ENCODE assay signal across 14 cellular contexts in genomic region chr2:222572264-222572721, GRCh38.
DNase-seq lines count a peak whose midpoint lies in the region; ATAC-seq, FAIRE-seq and TF ChIP-seq lines count a peak whose summit lies in the region.
"Had no signal": no experiment of that assay in that cellular context is flagged by ENCODE, and none has a peak within 500 bp of the region (broad histone marks: within the 10 kb centered on the region; RNA-seq: fewer than 3 reads in every experiment).

No MANE protein-coding gene starts in this region.

- H3K27ac ChIP-seq in K562 (ENCODE audit: extremely low read depth, low read depth, low read length) (peak overlapping the region; percentile 50; the same call in 2 of the 3 replicates), left lung (no peak overlapping the region)
- H3K27ac ChIP-seq: BLaER1, SJCRH30, spleen had no signal

- no peak overlapping the region for H2AFZ ChIP-seq in K562 (ENCODE audit: low read depth, low read length)

- H3K36me3 Mint-ChIP-seq in activated naive CD4-positive, alpha-beta T cell treated with anti-CD3 and anti-CD28 coated beads, Interleukin-2, amount 50 U/mL, for 24 hours = peaks cover 24% of the 10 kb centered on the region
- peaks cover 22% of the 10 kb centered on the region for H3K36me3 Mint-ChIP-seq in type B pancreatic cell

- no peak overlapping the region for H3K4me3 Mint-ChIP-seq in activated naive CD4-positive, alpha-beta T cell treated with anti-CD3 and anti-CD28 coated beads, Interleukin-2, amount 50 U/mL, for 24 hours
- H3K4me3 Mint-ChIP-seq in type B pancreatic cell = peak overlapping the region; percentile 44
- H3K4me3 Mint-ChIP-seq in stimulated activated naive CD8-positive, alpha-beta T cell treated with anti-CD3 and anti-CD28 coated beads, Interleukin-15, amount 100 ng/mL, for 72 hours = no peak overlapping the region
- H3K4me3 Mint-ChIP-seq: dendritic cell treated with granulocyte-macrophage colony-stimulating factor and Interleukin-4, amounts not matched to agents 40 ng/mL and 50 ng/mL, for 4 days had no signal

- no peaks in the 10 kb centered on the region for H3K9me1 ChIP-seq in K562 (ENCODE audit: control insufficient read depth, insufficient read depth, low read length)

- TF ChIP-seq EP300 in K562 (IDR thresholded peaks at IDR 0.05; ENCODE audit: low read length) = no peak

- BruUV-seq in K562 (replicated peaks; lab: Mats Ljungman, UMichigan) = no TSS peak

- peaks cover 7% of the 10 kb centered on the region for H3K4me1 Mint-ChIP-seq in activated naive CD4-positive, alpha-beta T cell treated with anti-CD3 and anti-CD28 coated beads, Interleukin-2, amount 50 U/mL, for 24 hours
- H3K4me1 Mint-ChIP-seq in type B pancreatic cell (ENCODE audit: unreplicated experiment) = peaks cover 41% of the 10 kb centered on the region
- no peaks in the 10 kb centered on the region for H3K4me1 Mint-ChIP-seq in stimulated activated naive CD8-positive, alpha-beta T cell treated with anti-CD3 and anti-CD28 coated beads, Interleukin-15, amount 100 ng/mL, for 72 hours

- H4K20me1 ChIP-seq in K562 (replicated peaks; ENCODE audit: control insufficient read depth, insufficient read depth, low read length) = no peaks in the 10 kb centered on the region

- no peak for DNase-seq in activated naive CD4-positive, alpha-beta T cell treated with anti-CD3 and anti-CD28 coated beads, Interleukin-2, amount 50 U/mL, for 16 hours
- DNase-seq in K562 (ENCODE audit: extremely low read depth in 1 of 4, low spot score in 3 of 4) (no peak), left lung (no peak), type B pancreatic cell (ENCODE audit: extremely low spot score, unreplicated experiment) (no peak), ureter (ENCODE audit: low spot score) (no peak), SKM-1 (lab: John Stamatoyannopoulos, UW; ENCODE audit: unreplicated experiment) (no peak)
- DNase-seq in stimulated activated naive CD8-positive, alpha-beta T cell treated with anti-CD3 and anti-CD28 coated beads, Interleukin-15, amount 100 ng/mL, for 72 hours = no peak
- DNase-seq: NCI-H1417 treated with DMSO at 0.1 percent for 48 hours; SJCRH30; spleen; stimulated activated naive CD8-positive, alpha-beta T cell treated with anti-CD3 and anti-CD28 coated beads, Interleukin-15, Interleukin-2, amounts not matched to agents 100 U/mL and 50 U/mL, for 24 hours had no signal

- no peaks in the 10 kb centered on the region for H3K9me3 ChIP-seq in K562 (replicated peaks; ENCODE audit: control insufficient read depth, insufficient read depth, low read depth, low read length)
- H3K9me3 ChIP-seq in left lung = no peaks in the 10 kb centered on the region
- H3K9me3 ChIP-seq: BLaER1, SJCRH30, spleen had no signal

- POLR2A ChIA-PET in K562 (lab: Yijun Ruan, JAX) = no interaction called here

- H3K36me3 ChIP-seq in K562 (ENCODE audit: control insufficient read depth, insufficient read depth, low read length) = peaks cover 70% of the 10 kb centered on the region; the same call in 2 of the 3 replicates
- peaks cover 0 to 42% of the 10 kb centered on the region in 2 donors for H3K36me3 ChIP-seq in left lung

- H3K27me3 ChIP-seq in K562 (ENCODE audit: control insufficient read depth in 2 of 2, insufficient read depth in 2 of 2, low read length in 2 of 2) (no peaks in the 10 kb centered on the region), left lung (no peaks in the 10 kb centered on the region)
- H3K27me3 ChIP-seq: BLaER1, SJCRH30, spleen had no signal

- FAIRE-seq in K562 (lab: Jason Lieb, UNC) = no peak

- CTCF ChIA-PET in K562 (lab: Yijun Ruan, JAX; ENCODE audit: low intra/inter-chr PET ratio) = no interaction called here

- H3K4me1 ChIP-seq in K562 (replicated peaks in 1 of 2; ENCODE audit: control insufficient read depth in 2 of 2, insufficient read depth in 2 of 2, low read length in 2 of 2) (peaks cover 0 to 10% of the 10 kb centered on the region in 2 experiments; a peak in 3 of 5 replicates), left lung (peaks cover 0 to 8% of the 10 kb centered on the region in 2 donors)
- H3K4me1 ChIP-seq: BLaER1, SJCRH30, spleen had no signal

- H3K4me2 ChIP-seq in K562 (ENCODE audit: insufficient read depth, low read length) = no peak overlapping the region
- H3K4me2 ChIP-seq: BLaER1 had no signal

- intact Hi-C loops in K562 (cut with micrococcal nuclease) (no loop called here), left lung (cut with DNase I) (no loop called here)

- no peak overlapping the region for H3K9ac ChIP-seq in K562 (ENCODE audit: insufficient read depth in 1 of 2, low read depth in 2 of 2, low read length in 2 of 2)
- H3K9ac ChIP-seq: BLaER1 had no signal

- H3K79me2 ChIP-seq in K562 (ENCODE audit: control insufficient read depth, insufficient read depth, low read length) = no peaks in the 10 kb centered on the region; the same call in 2 of the 3 replicates

- peak overlapping the region; percentile 72 for H3K27ac Mint-ChIP-seq in activated naive CD4-positive, alpha-beta T cell treated with anti-CD3 and anti-CD28 coated beads, Interleukin-2, amount 50 U/mL, for 24 hours
- H3K27ac Mint-ChIP-seq in type B pancreatic cell = peak overlapping the region; percentile 90
- peak overlapping the region in 1 of 2 donors; percentile 33 for H3K27ac Mint-ChIP-seq in stimulated activated naive CD8-positive, alpha-beta T cell treated with anti-CD3 and anti-CD28 coated beads, Interleukin-15, amount 100 ng/mL, for 72 hours
- H3K27ac Mint-ChIP-seq: dendritic cell treated with granulocyte-macrophage colony-stimulating factor and Interleukin-4, amounts not matched to agents 40 ng/mL and 50 ng/mL, for 4 days had no signal

- in situ Hi-C loops in K562 (cut with MboI) = loop anchor here (25.0 kb wide), 1 partner anchor 260 kb away; a partner anchor contains a TSS

- H3K9me3 Mint-ChIP-seq in activated naive CD4-positive, alpha-beta T cell treated with anti-CD3 and anti-CD28 coated beads, Interleukin-2, amount 50 U/mL, for 24 hours = no peaks in the 10 kb centered on the region
- H3K9me3 Mint-ChIP-seq in type B pancreatic cell = no peaks in the 10 kb centered on the region
- no peaks in the 10 kb centered on the region for H3K9me3 Mint-ChIP-seq in stimulated activated naive CD8-positive, alpha-beta T cell treated with anti-CD3 and anti-CD28 coated beads, Interleukin-15, amount 100 ng/mL, for 72 hours
- H3K9me3 Mint-ChIP-seq: dendritic cell treated with granulocyte-macrophage colony-stimulating factor and Interleukin-4, amounts not matched to agents 40 ng/mL and 50 ng/mL, for 4 days had no signal

- ATAC-seq in K562 (peak; percentile 12; the same call in 2 of the 3 replicates), left lung (peak; percentile 35)
- no peak for ATAC-seq in stimulated activated naive CD8-positive, alpha-beta T cell treated with anti-CD3 and anti-CD28 coated beads, Interleukin-15, amount 100 ng/mL, for 72 hours
- ATAC-seq: stimulated activated naive CD8-positive, alpha-beta T cell treated with anti-CD3 and anti-CD28 coated beads, Interleukin-15, Interleukin-2, amounts not matched to agents 100 U/mL and 50 U/mL, for 24 hours had no signal

- TF ChIP-seq CTCF in K562 (IDR thresholded peaks at IDR 0.05 in 2 of 3, conservative IDR thresholded peaks at IDR 0.05 in 1 of 3; ENCODE audit: insufficient read depth in 2 of 3, low read depth in 1 of 3, low read length in 3 of 3) (no peak), left lung (IDR thresholded peaks at IDR 0.05) (no peak), type B pancreatic cell (conservative IDR thresholded peaks at IDR 0.05) (no peak)

- TF ChIP-seq POLR2A in K562 (conservative IDR thresholded peaks at IDR 0.05) = no peak

- no peak overlapping the region for H3K4me3 ChIP-seq in K562
- H3K4me3 ChIP-seq in left lung = no peak overlapping the region
- H3K4me3 ChIP-seq: BLaER1, SJCRH30, spleen had no signal

- H3K27me3 Mint-ChIP-seq in activated naive CD4-positive, alpha-beta T cell treated with anti-CD3 and anti-CD28 coated beads, Interleukin-2, amount 50 U/mL, for 24 hours = no peaks in the 10 kb centered on the region
- H3K27me3 Mint-ChIP-seq in type B pancreatic cell = no peaks in the 10 kb centered on the region
- H3K27me3 Mint-ChIP-seq in stimulated activated naive CD8-positive, alpha-beta T cell treated with anti-CD3 and anti-CD28 coated beads, Interleukin-15, amount 100 ng/mL, for 72 hours = no peaks in the 10 kb centered on the region
- H3K27me3 Mint-ChIP-seq: dendritic cell treated with granulocyte-macrophage colony-stimulating factor and Interleukin-4, amounts not matched to agents 40 ng/mL and 50 ng/mL, for 4 days had no signal

- TF ChIP-seq RAD21 in K562 (CRISPR knock-in tag; conservative IDR thresholded peaks at IDR 0.05 in 1 of 2, IDR thresholded peaks at IDR 0.05 in 1 of 2) = no peak

- 95% methylated on average over 3 of the region's 6 CpGs for WGBS in K562 (ENCODE audit: insufficient coverage, low coverage, missing lambda C conversion rate)

TF ChIP-seq in K562, 482 proteins besides CTCF, POLR2A, EP300 and RAD21 (continues in another document):
- TF ChIP-seq, protein P1, sequence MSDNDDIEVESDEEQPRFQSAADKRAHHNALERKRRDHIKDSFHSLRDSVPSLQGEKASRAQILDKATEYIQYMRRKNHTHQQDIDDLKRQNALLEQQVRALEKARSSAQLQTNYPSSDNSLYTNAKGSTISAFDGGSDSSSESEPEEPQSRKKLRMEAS (CRISPR knock-in tag; IDR thresholded peaks at IDR 0.05) = no peak
- TF ChIP-seq RAD51 (IDR thresholded peaks at IDR 0.05; ENCODE audit: borderline replicate concordance, low read depth) (no peak), ZNF57 (CRISPR knock-in tag; IDR thresholded peaks at IDR 0.05) (no peak), NCOA2 (IDR thresholded peaks at IDR 0.05; ENCODE audit: partially characterized antibody in 2 of 2) (no peak), ZNF24 (IDR thresholded peaks at IDR 0.05) (no peak), ELF1 (tag; IDR thresholded peaks at IDR 0.05) (no peak), GABPA (tag; conservative IDR thresholded peaks at IDR 0.05; ENCODE audit: low read depth) (no peak)
- TF ChIP-seq, protein P2, sequence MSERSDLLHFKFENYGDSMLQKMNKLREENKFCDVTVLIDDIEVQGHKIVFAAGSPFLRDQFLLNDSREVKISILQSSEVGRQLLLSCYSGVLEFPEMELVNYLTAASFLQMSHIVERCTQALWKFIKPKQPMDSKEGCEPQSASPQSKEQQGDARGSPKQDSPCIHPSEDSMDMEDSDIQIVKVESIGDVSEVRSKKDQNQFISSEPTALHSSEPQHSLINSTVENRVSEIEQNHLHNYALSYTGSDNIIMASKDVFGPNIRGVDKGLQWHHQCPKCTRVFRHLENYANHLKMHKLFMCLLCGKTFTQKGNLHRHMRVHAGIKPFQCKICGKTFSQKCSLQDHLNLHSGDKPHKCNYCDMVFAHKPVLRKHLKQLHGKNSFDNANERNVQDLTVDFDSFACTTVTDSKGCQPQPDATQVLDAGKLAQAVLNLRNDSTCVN (CRISPR knock-in tag; IDR thresholded peaks at IDR 0.05) = no peak
